In the genomic region with DNA sequence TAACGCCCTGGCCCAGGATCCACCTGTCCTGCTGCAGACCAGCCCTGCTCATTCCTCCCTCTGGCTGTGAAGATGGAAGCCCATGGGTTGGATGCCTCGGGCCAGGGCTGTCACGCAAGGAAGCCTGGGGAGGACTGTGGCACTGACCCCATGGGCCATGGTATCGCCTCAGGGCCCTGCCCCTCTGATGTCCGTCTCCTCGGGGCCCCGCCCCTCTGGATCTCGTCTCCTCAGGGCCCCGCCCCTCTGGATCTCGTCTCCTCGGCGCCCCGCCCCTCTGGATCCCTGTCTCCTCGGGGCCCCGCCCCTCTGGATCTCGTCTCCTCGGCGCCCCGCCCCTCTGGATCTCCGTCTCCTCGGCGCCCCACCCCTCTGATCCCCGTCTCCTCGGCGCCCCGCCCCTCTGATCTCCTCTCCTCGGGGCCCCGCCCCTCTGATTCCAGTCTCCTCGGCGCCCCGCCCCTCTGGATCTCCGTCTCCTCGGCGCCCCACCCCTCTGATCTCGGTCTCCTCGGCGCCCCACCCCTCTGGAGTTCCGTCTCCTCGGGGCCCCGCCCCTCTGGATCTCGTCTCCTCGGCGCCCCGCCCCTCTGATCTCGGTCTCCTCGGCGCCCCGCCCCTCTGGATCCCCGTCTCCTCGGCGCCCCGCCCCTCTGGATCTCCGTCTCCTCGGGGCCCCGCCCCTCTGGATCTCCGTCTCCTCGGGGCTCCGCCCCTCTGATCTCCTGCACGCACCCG, we compare ENCODE assay signal across 9 cellular contexts. TPM values are rescaled to one million over a fixed set of nuclear protein-coding genes. Genes with fewer than 3 reads are reported as not detected.
DNase-seq lines count a peak whose midpoint lies in the region; ATAC-seq and TF ChIP-seq lines count a peak whose summit lies in the region.
"Had no signal": no experiment of that assay in that cellular context is flagged by ENCODE, and none has a peak within 500 bp of the region (broad histone marks: within the 10 kb centered on the region; RNA-seq: fewer than 3 reads in every experiment).

No MANE protein-coding gene starts in this region.

- H3K27me3 Mint-ChIP-seq in activated naive CD4-positive, alpha-beta T cell treated with anti-CD3 and anti-CD28 coated beads, Interleukin-2, amount 10 ng/mL, durations not matched to agents 7 days and 5 days: peaks cover 79% of the 10 kb centered on the region
- peaks cover 10% of the 10 kb centered on the region for H3K27me3 Mint-ChIP-seq in nephron progenitor cell (ENCODE audit: low read depth, poor library complexity)

- in situ Hi-C loops in Caki2 (cut with HindIII; ENCODE audit: low pct_unique_long_range_greater_than_20kb, low sequenced_read_pairs): no loop called here

- CTCF ChIA-PET in activated naive CD4-positive, alpha-beta T cell treated with anti-CD3 and anti-CD28 coated beads, Interleukin-2, amount 10 ng/mL, durations not matched to agents 7 days and 5 days (lab: Charles Lee): no interaction called here

- ATAC-seq in psoas muscle (peak in 2 of 4 donors; percentile 27 to 38), omental fat pad (ENCODE audit: low FRiP score) (no peak), GM18873 (IDR thresholded peaks at IDR 0.05; ENCODE audit: low FRiP score, unreplicated experiment) (no peak)

- no peaks in the 10 kb centered on the region for H3K4me1 Mint-ChIP-seq in activated naive CD4-positive, alpha-beta T cell treated with anti-CD3 and anti-CD28 coated beads, Interleukin-2, amount 10 ng/mL, durations not matched to agents 7 days and 5 days
- H3K4me1 Mint-ChIP-seq in nephron progenitor cell: peaks cover 55% of the 10 kb centered on the region

- no peaks in the 10 kb centered on the region for H3K9me3 Mint-ChIP-seq in activated naive CD4-positive, alpha-beta T cell treated with anti-CD3 and anti-CD28 coated beads, Interleukin-2, amount 10 ng/mL, durations not matched to agents 7 days and 5 days
- no peaks in the 10 kb centered on the region for H3K9me3 Mint-ChIP-seq in nephron progenitor cell

- 28 to 73% (median 67%) methylated on average over 32 to 51 of the region's 60 CpGs for WGBS in psoas muscle, 3 donors

- H3K4me1 ChIP-seq in psoas muscle: peaks cover 21% of the 10 kb centered on the region

- TF ChIP-seq CTCF in psoas muscle (IDR thresholded peaks at IDR 0.05) (no peak), omental fat pad (IDR thresholded peaks at IDR 0.05) (no peak), nephron progenitor cell (IDR thresholded peaks at IDR 0.05) (no peak)

- peaks cover 0 to 58% (median 22%) of the 10 kb centered on the region in 3 donors for H3K27me3 ChIP-seq in psoas muscle (ENCODE audit: insufficient read depth in 3 of 3, low read length in 2 of 3)

- H3K9me3 ChIP-seq in psoas muscle: no peaks in the 10 kb centered on the region

- no peak overlapping the region for H3K27ac ChIP-seq in psoas muscle

- intact Hi-C loops in psoas muscle (cut with DNase I): no loop called here
- intact Hi-C loops in posterior vena cava (cut with DNase I): no loop called here

- H3K36me3 Mint-ChIP-seq in activated naive CD4-positive, alpha-beta T cell treated with anti-CD3 and anti-CD28 coated beads, Interleukin-2, amount 10 ng/mL, durations not matched to agents 7 days and 5 days: no peaks in the 10 kb centered on the region
- H3K36me3 Mint-ChIP-seq in nephron progenitor cell (ENCODE audit: low read depth): no peaks in the 10 kb centered on the region

- H3K4me3 ChIP-seq in psoas muscle: peak overlapping the region; percentile 36

- H3K36me3 ChIP-seq in psoas muscle (ENCODE audit: insufficient read depth in 1 of 2, low read depth in 1 of 2): no peaks in the 10 kb centered on the region

- no peak overlapping the region for H3K27ac Mint-ChIP-seq in activated naive CD4-positive, alpha-beta T cell treated with anti-CD3 and anti-CD28 coated beads, Interleukin-2, amount 10 ng/mL, durations not matched to agents 7 days and 5 days
- no peak overlapping the region for H3K27ac Mint-ChIP-seq in nephron progenitor cell

- H3K4me3 Mint-ChIP-seq in activated naive CD4-positive, alpha-beta T cell treated with anti-CD3 and anti-CD28 coated beads, Interleukin-2, amount 10 ng/mL, durations not matched to agents 7 days and 5 days: no peak overlapping the region
- no peak overlapping the region for H3K4me3 Mint-ChIP-seq in nephron progenitor cell

- DNase-seq in Caki2 (ENCODE audit: low read depth) (peak; percentile 60), HT-29 (ENCODE audit: low spot score) (peak; percentile 74), psoas muscle (no peak), posterior vena cava (ENCODE audit: low spot score) (no peak), omental fat pad (ENCODE audit: low spot score) (no peak), nephron progenitor cell (no peak)
- peak; percentile 55 for DNase-seq in activated naive CD4-positive, alpha-beta T cell treated with anti-CD3 and anti-CD28 coated beads, Interleukin-2, amount 10 ng/mL, durations not matched to agents 7 days and 5 days
- DNase-seq: glutamatergic neuron had no signal

RNA-seq across cellular contexts. Expression of a gene that starts 24.0 kb away (rescaled TPM):
- 23.0 and 32.4 TPM in 2 replicates for total RNA-seq in Caki2 (2014; rRNA removed; shearing (Covaris generic); ENCODE audit: low replicate concordance)
- total RNA-seq in HT-29 (2014; rRNA removed; shearing (Covaris generic)): 143 and 203 TPM in 2 replicates
- total RNA-seq in psoas muscle (10 to 100 TPM in 3 of 4 donors, 1 to 10 TPM in 1; 9.3 to 24.0 (median 11.1) TPM), posterior vena cava (100 to 1,000 TPM in 1 of 2 donors, 10 to 100 TPM in 1; 80.5 to 101 TPM), omental fat pad (100 to 1,000 TPM in 2 of 4 donors, 10 to 100 TPM in 2; 68.4 to 271 (median 99.9) TPM)
- 10 to 100 TPM in 2 of 3 donors, 1 to 10 TPM in 1; 6.7 to 81.7 (median 12.3) TPM for polyA plus RNA-seq in psoas muscle

Comparison
In these comparisons a context has a peak if more than half of its experiments do, and no peak if none do; other contexts are left out.
1. DNase-seq: peak in Caki2 (single experiment), HT-29 (single experiment) and activated naive CD4-positive, alpha-beta T cell treated with anti-CD3 and anti-CD28 coated beads, Interleukin-2, amount 10 ng/mL, durations not matched to agents 7 days and 5 days (single experiment); none in psoas muscle (0 of 2), posterior vena cava (single experiment), omental fat pad (single experiment) and nephron progenitor cell (single experiment).